ENCODE assay signal across 27 cellular contexts in genomic region chr21:42343556-42343955, GRCh38. TPM values are rescaled to one million over a fixed set of nuclear protein-coding genes. Genes with fewer than 3 reads are reported as not detected.
"Had no signal": no experiment of that assay in that cellular context is flagged by ENCODE, and none has a peak within 500 bp of the region (broad histone marks: within the 10 kb centered on the region; RNA-seq: fewer than 3 reads in every experiment).

No MANE protein-coding gene starts in this region.

- H3K9ac ChIP-seq: KMS-11 had no signal

- H3K36me3 Mint-ChIP-seq: activated naive CD8-positive, alpha-beta T cell treated with anti-CD3 and anti-CD28 coated beads, Interleukin-2, amount 10 ng/mL, durations not matched to agents 7 days and 5 days; T-cell had no signal

- H3K4me1 Mint-ChIP-seq: activated naive CD8-positive, alpha-beta T cell treated with anti-CD3 and anti-CD28 coated beads, Interleukin-2, amount 10 ng/mL, durations not matched to agents 7 days and 5 days had no signal

- ATAC-seq: activated CD8-positive, alpha-beta T cell treated with anti-CD3 and anti-CD28 coated beads for 36 hours; HepG2; Panc1; Right ventricle myocardium inferior; T-cell had no signal

- H3K27ac Mint-ChIP-seq: activated CD8-positive, alpha-beta T cell treated with anti-CD3 and anti-CD28 coated beads for 36 hours; activated naive CD4-positive, alpha-beta T cell treated with anti-CD3 and anti-CD28 coated beads for 36 hours; activated naive CD8-positive, alpha-beta T cell treated with anti-CD3 and anti-CD28 coated beads, Interleukin-2, amount 10 ng/mL, durations not matched to agents 7 days and 5 days; T-cell had no signal

- H3K4me3 Mint-ChIP-seq: activated CD8-positive, alpha-beta T cell treated with anti-CD3 and anti-CD28 coated beads for 36 hours; activated naive CD4-positive, alpha-beta T cell treated with anti-CD3 and anti-CD28 coated beads for 36 hours; activated naive CD8-positive, alpha-beta T cell treated with anti-CD3 and anti-CD28 coated beads, Interleukin-2, amount 10 ng/mL, durations not matched to agents 7 days and 5 days; T-cell had no signal

- H3K27ac ChIP-seq: adrenal gland, KMS-11, SK-N-MC had no signal

- H3K9me3 Mint-ChIP-seq: activated CD8-positive, alpha-beta T cell treated with anti-CD3 and anti-CD28 coated beads for 36 hours; activated naive CD4-positive, alpha-beta T cell treated with anti-CD3 and anti-CD28 coated beads for 36 hours; activated naive CD8-positive, alpha-beta T cell treated with anti-CD3 and anti-CD28 coated beads, Interleukin-2, amount 10 ng/mL, durations not matched to agents 7 days and 5 days; T-cell had no signal

- H3K4me3 ChIP-seq: adrenal gland, SK-N-MC had no signal

- H3K9me3 ChIP-seq: adrenal gland had no signal

- H3K27me3 ChIP-seq: adrenal gland had no signal

- H3K4me2 ChIP-seq: KMS-11 had no signal

- H3K27me3 Mint-ChIP-seq: activated CD8-positive, alpha-beta T cell treated with anti-CD3 and anti-CD28 coated beads for 36 hours; activated naive CD8-positive, alpha-beta T cell treated with anti-CD3 and anti-CD28 coated beads, Interleukin-2, amount 10 ng/mL, durations not matched to agents 7 days and 5 days; T-cell had no signal

- H3K4me1 ChIP-seq: adrenal gland had no signal

- DNase-seq: activated CD4-positive, alpha-beta T cell treated with anti-CD3 and anti-CD28 coated beads for 4 hours; activated CD8-positive, alpha-beta T cell treated with anti-CD3 and anti-CD28 coated beads for 36 hours; activated gamma-delta T cell; activated naive CD4-positive, alpha-beta T cell treated with anti-CD3 and anti-CD28 coated beads for 36 hours; activated naive CD8-positive, alpha-beta T cell treated with anti-CD3 and anti-CD28 coated beads, Interleukin-2, amount 10 ng/mL, durations not matched to agents 7 days and 5 days; anterior cingulate cortex; NCI-H1092; NCI-H1417; NCI-H2029; NCI-H2107; NCI-H345; NCI-H510A; NCI-H69; NK-92 treated with Interleukin-12 subunit alpha and Interleukin-12 subunit beta, amount 100 ng/mL, for 24 hours; OCI-M1; RPMI8226; T-cell; T-helper 2 cell; T1000 had no signal

- H3K36me3 ChIP-seq: adrenal gland had no signal

RNA-seq across cellular contexts. Expression of gene TFF2, which starts 7.2 kb away (rescaled TPM):
- total RNA-seq: activated CD8-positive, alpha-beta T cell treated with anti-CD3 and anti-CD28 coated beads for 36 hours; activated naive CD4-positive, alpha-beta T cell treated with anti-CD3 and anti-CD28 coated beads for 36 hours; activated naive CD8-positive, alpha-beta T cell treated with anti-CD3 and anti-CD28 coated beads, Interleukin-2, amount 10 ng/mL, durations not matched to agents 7 days and 5 days; adrenal gland; cardiac septum; HepG2; MCF 10A; Right ventricle myocardium inferior had no signal

RNA-seq across cellular contexts. Expression of gene TFF1, which starts 22.8 kb away (rescaled TPM):
- total RNA-seq: activated naive CD4-positive, alpha-beta T cell treated with anti-CD3 and anti-CD28 coated beads for 36 hours; activated naive CD8-positive, alpha-beta T cell treated with anti-CD3 and anti-CD28 coated beads, Interleukin-2, amount 10 ng/mL, durations not matched to agents 7 days and 5 days; cardiac septum; MCF 10A; Right ventricle myocardium inferior had no signal

RNA-seq across cellular contexts. Expression of gene TFF3, which starts 28.3 kb away (rescaled TPM):
- total RNA-seq: activated CD8-positive, alpha-beta T cell treated with anti-CD3 and anti-CD28 coated beads for 36 hours; activated naive CD4-positive, alpha-beta T cell treated with anti-CD3 and anti-CD28 coated beads for 36 hours; activated naive CD8-positive, alpha-beta T cell treated with anti-CD3 and anti-CD28 coated beads, Interleukin-2, amount 10 ng/mL, durations not matched to agents 7 days and 5 days; MCF 10A had no signal

RNA-seq across cellular contexts. Expression of gene TMPRSS3, which starts 52.3 kb away (rescaled TPM):
- total RNA-seq: cardiac septum, Right ventricle myocardium inferior had no signal
